In genomic region chr19:662207-662961, GRCh38 we compare ENCODE assay signal across 7 cellular contexts.
DNase-seq lines count a peak whose midpoint lies in the region; ATAC-seq and TF ChIP-seq lines count a peak whose summit lies in the region.

No MANE protein-coding gene starts in this region.

- H3K9ac ChIP-seq in SK-N-MC (ENCODE audit: insufficient read length) (peak overlapping the region; percentile 98), adipocyte (ENCODE audit: low read length) (peak overlapping the region; percentile 97)

- no peak for DNase-seq in SK-N-MC (ENCODE audit: low read depth, low spot score)
- DNase-seq in adipocyte (ENCODE audit: low read depth), result peak; percentile 63
- DNase-seq in iPS-NIHi11 (ENCODE audit: low spot score), result peak; percentile 68
- peak; percentile 77 for DNase-seq in stimulated activated CD4-positive, alpha-beta T cell treated with anti-CD3 and anti-CD28 coated beads, Interleukin-1b, Interleukin-23, amount 100 ng/mL, for 48 hours
- no peak for DNase-seq in NCI-H187 (lab: John Stamatoyannopoulos, UW)

- no peaks in the 10 kb centered on the region for H3K9me3 ChIP-seq in SK-N-MC (ENCODE audit: low read depth, low read length)
- H3K9me3 ChIP-seq in adipocyte (ENCODE audit: control insufficient read depth, low read length), result no peaks in the 10 kb centered on the region

- peak; percentile 41 for TF ChIP-seq POLR2A in GM15510 (IDR thresholded peaks at IDR 0.05; ENCODE audit: borderline replicate concordance, extremely low read depth, insufficient read length)

- no peaks in the 10 kb centered on the region for H3K27me3 ChIP-seq in adipocyte (replicated peaks; ENCODE audit: control insufficient read depth, insufficient read depth, low read length)

- peak overlapping the region; percentile 81 for H3K27ac ChIP-seq in SK-N-MC

- H3K36me3 ChIP-seq in SK-N-MC (ENCODE audit: insufficient read depth, low read length) (no peaks in the 10 kb centered on the region; the same call in 1 of the 2 replicates), adipocyte (ENCODE audit: control insufficient read depth, insufficient read depth, low read length, severe bottlenecking) (peaks cover 4% of the 10 kb centered on the region)

- peaks cover 54% of the 10 kb centered on the region for H3K4me1 ChIP-seq in adipocyte (ENCODE audit: control insufficient read depth, insufficient read depth, low read length)

- H3K4me3 ChIP-seq in SK-N-MC, result peak overlapping the region; percentile 93
- peak overlapping the region; percentile 91 for H3K4me3 ChIP-seq in adipocyte (ENCODE audit: low read length)

- peak; percentile 4 for ATAC-seq in HG02943 (IDR thresholded peaks at IDR 0.05; ENCODE audit: low read depth, unreplicated experiment)

Comparison
In these comparisons a context has a peak if more than half of its experiments do, and no peak if none do; other contexts are left out.
1. DNase-seq: peak in adipocyte (single experiment), iPS-NIHi11 (single experiment) and stimulated activated CD4-positive, alpha-beta T cell treated with anti-CD3 and anti-CD28 coated beads, Interleukin-1b, Interleukin-23, amount 100 ng/mL, for 48 hours (single experiment); none in SK-N-MC (single experiment) and NCI-H187 (0 of 2).